1 cellular context compared by ENCODE assay signal in genomic region chr9:129493002-129493713, GRCh38.
TF ChIP-seq lines count a peak whose summit lies in the region.

No MANE protein-coding gene starts in this region.

TF ChIP-seq in GM23338, 12 proteins besides CTCF, POLR2A, EP300 and RAD21 (continued from another document):
- TF ChIP-seq EZH2phosphoT487 (IDR thresholded peaks at IDR 0.05; ENCODE audit: unreplicated experiment) (no peak), ZNF462 (CRISPR knock-in tag; IDR thresholded peaks at IDR 0.05) (no peak)
